In the genomic region with DNA sequence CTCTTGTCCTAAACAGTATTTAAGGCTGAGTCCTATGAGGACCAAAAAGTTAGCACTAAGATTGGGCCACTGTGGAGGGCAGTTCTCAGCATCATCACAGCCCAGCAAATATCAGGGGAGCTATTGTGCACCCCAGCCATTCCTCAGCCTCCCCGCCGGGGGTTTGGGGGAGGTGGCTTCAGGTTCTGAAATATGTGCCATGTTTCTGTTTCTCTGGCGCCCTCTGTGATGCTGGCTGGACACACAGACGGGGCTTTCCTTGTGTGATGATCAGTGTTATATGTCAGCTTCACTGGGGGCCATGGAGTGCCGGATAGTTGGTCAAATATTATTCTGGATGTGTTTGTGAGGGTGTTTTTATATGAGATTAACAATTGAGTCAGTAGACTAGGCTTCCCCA, we compare ENCODE assay signal across 20 cellular contexts.
"Had no signal": no experiment of that assay in that cellular context is flagged by ENCODE, and none has a peak within 500 bp of the region (broad histone marks: within the 10 kb centered on the region; RNA-seq: fewer than 3 reads in every experiment).

No MANE protein-coding gene starts in this region.

- H3K4me3 Mint-ChIP-seq: activated B cell treated with CpG ODN at 0.5 μM for 24 hours; activated CD8-positive, alpha-beta memory T cell treated with anti-CD3 and anti-CD28 coated beads, Interleukin-2, amount 10 ng/mL, durations not matched to agents 7 days and 5 days; activated CD8-positive, alpha-beta T cell treated with anti-CD3 and anti-CD28 coated beads, Interleukin-2, amount 10 ng/mL, durations not matched to agents 7 days and 5 days; activated T-cell treated with anti-CD3 and anti-CD28 coated beads, Interleukin-2, amount 50 U/mL, for 72 hours; nephron had no signal

- DNase-seq: activated B cell treated with CpG ODN at 0.5 μM for 24 hours; activated CD8-positive, alpha-beta memory T cell treated with anti-CD3 and anti-CD28 coated beads, Interleukin-2, amount 10 ng/mL, durations not matched to agents 7 days and 5 days; activated CD8-positive, alpha-beta T cell treated with anti-CD3 and anti-CD28 coated beads, Interleukin-2, amount 10 ng/mL, durations not matched to agents 7 days and 5 days; activated naive CD4-positive, alpha-beta T cell; activated T-cell treated with anti-CD3 and anti-CD28 coated beads for 4 hours; activated T-cell treated with anti-CD3 and anti-CD28 coated beads, Interleukin-2, amount 50 U/mL, for 72 hours; anterior cingulate cortex; dermis blood vessel endothelial cell; effector CD8-positive, alpha-beta T cell; left cardiac atrium; left ventricle myocardium superior; right lobe of liver; stimulated activated CD4-positive, alpha-beta T cell treated with anti-CD3 and anti-CD28 coated beads, Interleukin-2, amount 100 ng/mL, for 48 hours; stimulated activated naive CD8-positive, alpha-beta T cell treated with anti-CD3 and anti-CD28 coated beads, Interleukin-15, Interleukin-2, amounts not matched to agents 100 U/mL and 50 U/mL, for 24 hours; trophoblast cell; uterus had no signal

- H3K27me3 Mint-ChIP-seq: activated B cell treated with CpG ODN at 0.5 μM for 24 hours; activated CD8-positive, alpha-beta memory T cell treated with anti-CD3 and anti-CD28 coated beads, Interleukin-2, amount 10 ng/mL, durations not matched to agents 7 days and 5 days had no signal

- H3K27ac ChIP-seq: neutrophil, right lobe of liver, thoracic aorta, uterus had no signal

- H3K27ac Mint-ChIP-seq: activated B cell treated with CpG ODN at 0.5 μM for 24 hours; activated CD8-positive, alpha-beta memory T cell treated with anti-CD3 and anti-CD28 coated beads, Interleukin-2, amount 10 ng/mL, durations not matched to agents 7 days and 5 days; activated CD8-positive, alpha-beta T cell treated with anti-CD3 and anti-CD28 coated beads, Interleukin-2, amount 10 ng/mL, durations not matched to agents 7 days and 5 days; activated naive CD4-positive, alpha-beta T cell treated with anti-CD3 and anti-CD28 coated beads, Interleukin-2, amount 50 U/mL, for 72 hours; activated T-cell treated with anti-CD3 and anti-CD28 coated beads, Interleukin-2, amount 50 U/mL, for 72 hours had no signal

- H3K36me3 Mint-ChIP-seq: activated CD8-positive, alpha-beta memory T cell treated with anti-CD3 and anti-CD28 coated beads, Interleukin-2, amount 10 ng/mL, durations not matched to agents 7 days and 5 days had no signal

- H3K9me3 ChIP-seq: neutrophil, right lobe of liver, thoracic aorta, uterus had no signal

- H3K36me3 ChIP-seq: neutrophil, right lobe of liver, thoracic aorta, uterus had no signal

- H3K4me1 ChIP-seq: right lobe of liver, uterus had no signal

- H3K27me3 ChIP-seq: neutrophil, right lobe of liver, uterus had no signal

- ATAC-seq: activated CD8-positive, alpha-beta memory T cell treated with anti-CD3 and anti-CD28 coated beads, Interleukin-2, amount 10 ng/mL, durations not matched to agents 7 days and 5 days; activated CD8-positive, alpha-beta T cell treated with anti-CD3 and anti-CD28 coated beads, Interleukin-2, amount 10 ng/mL, durations not matched to agents 7 days and 5 days; activated naive CD4-positive, alpha-beta T cell treated with anti-CD3 and anti-CD28 coated beads, Interleukin-2, amount 50 U/mL, for 72 hours; activated T-cell treated with anti-CD3 and anti-CD28 coated beads, Interleukin-2, amount 50 U/mL, for 72 hours; left cardiac atrium; left ventricle myocardium superior; right lobe of liver; stimulated activated naive CD8-positive, alpha-beta T cell treated with anti-CD3 and anti-CD28 coated beads, Interleukin-15, Interleukin-2, amounts not matched to agents 100 U/mL and 50 U/mL, for 24 hours had no signal

- H3K4me3 ChIP-seq: right lobe of liver, thoracic aorta, uterus had no signal

- H3K4me1 Mint-ChIP-seq: activated B cell treated with CpG ODN at 0.5 μM for 24 hours; activated CD8-positive, alpha-beta memory T cell treated with anti-CD3 and anti-CD28 coated beads, Interleukin-2, amount 10 ng/mL, durations not matched to agents 7 days and 5 days had no signal
